In the genomic region with DNA sequence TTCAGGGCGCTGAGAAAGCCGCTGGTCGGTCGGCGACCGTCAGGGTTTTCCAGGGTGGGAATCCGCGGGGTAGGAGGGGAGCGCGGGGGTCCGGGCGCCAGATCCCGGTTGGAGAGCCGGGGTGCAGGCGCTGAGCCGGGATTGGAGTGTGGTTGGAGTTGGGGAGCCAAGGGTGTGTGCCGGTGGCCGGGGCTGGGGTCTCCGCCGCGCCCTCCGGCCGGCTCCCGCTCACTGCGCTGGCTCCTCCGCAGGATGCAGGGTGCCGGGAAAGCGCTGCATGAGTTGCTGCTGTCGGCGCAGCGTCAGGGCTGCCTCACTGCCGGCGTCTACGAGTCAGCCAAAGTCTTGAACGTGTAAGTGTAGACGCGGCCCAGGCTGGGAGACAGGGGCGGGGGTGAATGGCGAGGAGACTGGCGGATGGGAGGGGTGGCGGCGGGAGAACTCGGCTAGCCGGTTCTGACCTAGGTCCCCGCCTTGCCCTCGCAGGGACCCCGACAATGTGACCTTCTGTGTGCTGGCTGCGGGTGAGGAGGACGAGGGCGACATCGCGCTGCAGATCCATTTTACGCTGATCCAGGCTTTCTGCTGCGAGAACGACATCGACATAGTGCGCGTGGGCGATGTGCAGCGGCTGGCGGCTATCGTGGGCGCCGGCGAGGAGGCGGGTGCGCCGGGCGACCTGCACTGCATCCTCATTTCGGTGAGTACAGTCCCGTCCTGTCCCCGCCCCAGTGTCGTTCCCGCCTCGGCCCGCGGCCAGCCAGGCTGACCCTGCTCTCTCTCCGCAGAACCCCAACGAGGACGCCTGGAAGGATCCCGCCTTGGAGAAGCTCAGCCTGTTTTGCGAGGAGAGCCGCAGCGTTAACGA, we compare ENCODE assay signal across 8 cellular contexts. TPM values are rescaled to one million over a fixed set of nuclear protein-coding genes. Genes with fewer than 3 reads are reported as not detected.
DNase-seq lines count a peak whose midpoint lies in the region; ATAC-seq and TF ChIP-seq lines count a peak whose summit lies in the region.

No MANE protein-coding gene starts in this region.

- H3K4me1 ChIP-seq in stomach smooth muscle (ENCODE audit: control insufficient read depth, insufficient read depth, low read length): peaks cover 37% of the 10 kb centered on the region

- peak overlapping the region; percentile 85 to 89 for H3K9ac ChIP-seq in stomach smooth muscle (ENCODE audit: low read length in 2 of 2)

- peaks cover 0 to 3% of the 10 kb centered on the region in 2 donors for H3K36me3 ChIP-seq in stomach smooth muscle (ENCODE audit: control insufficient read depth in 2 of 2, insufficient read depth in 2 of 2, low read length in 2 of 2)

- DNase-seq in DMS53 (lab: John Stamatoyannopoulos, UW) (peak; percentile 58), DMS53 treated with DMSO at 0.1 percent for 48 hours (lab: John Stamatoyannopoulos, UW; ENCODE audit: unreplicated experiment) (no peak), NCI-H774 (lab: John Stamatoyannopoulos, UW) (peak; percentile 34), fibroblast of pulmonary artery (ENCODE audit: low read depth) (peak; percentile 36), DMS153 (lab: John Stamatoyannopoulos, UW) (no peak)
- peak; percentile 49 for DNase-seq in activated T-helper 9 cell treated with anti-CD3 and anti-CD28 coated beads, Interleukin-2, amount 50 U/mL, for 16 hours (ENCODE audit: low read depth)
- peak in 9 of 10 donors; percentile 27 to 71 (median 36) for DNase-seq in naive thymus-derived CD8-positive, alpha-beta T cell

- no peaks in the 10 kb centered on the region for H3K9me3 ChIP-seq in stomach smooth muscle (ENCODE audit: control insufficient read depth in 2 of 2, low read length in 2 of 2)

- peak overlapping the region; percentile 59 for H3K4me3 ChIP-seq in fibroblast of pulmonary artery (replicated peaks; ENCODE audit: low read depth, low read length)
- peak overlapping the region; percentile 86 to 92 for H3K4me3 ChIP-seq in stomach smooth muscle (ENCODE audit: low read length in 2 of 2)

- H3K27ac Mint-ChIP-seq in naive thymus-derived CD8-positive, alpha-beta T cell: peak overlapping the region in 8 of 10 donors; percentile 52 to 88 (median 74)

- H3K27ac ChIP-seq in stomach smooth muscle (ENCODE audit: low read length): peak overlapping the region; percentile 95

- POLR2A ChIA-PET in naive thymus-derived CD8-positive, alpha-beta T cell (lab: Charles Lee): interaction anchor here (0.7 kb wide), 1 partner anchor 207 kb away, joined by 4 read pairs; no protein-coding TSS in a partner anchor

- peaks cover 11 to 40% (median 28%) of the 10 kb centered on the region in 4 donors for H3K4me1 Mint-ChIP-seq in naive thymus-derived CD8-positive, alpha-beta T cell

- no peaks in the 10 kb centered on the region for H3K36me3 Mint-ChIP-seq in naive thymus-derived CD8-positive, alpha-beta T cell

- H3K27me3 ChIP-seq in stomach smooth muscle (ENCODE audit: control insufficient read depth in 1 of 2, insufficient read depth in 2 of 2, low read length in 2 of 2): no peaks in the 10 kb centered on the region

- no peak for TF ChIP-seq CTCF in fibroblast of pulmonary artery (IDR thresholded peaks at IDR 0.05; ENCODE audit: low read length, missing control alignments)

- no peaks in the 10 kb centered on the region for H3K9me3 Mint-ChIP-seq in naive thymus-derived CD8-positive, alpha-beta T cell

- peak overlapping the region; percentile 74 to 90 (median 86) for H3K4me3 Mint-ChIP-seq in naive thymus-derived CD8-positive, alpha-beta T cell

- peak; percentile 37 to 46 for ATAC-seq in naive thymus-derived CD8-positive, alpha-beta T cell

- H3K27me3 Mint-ChIP-seq in naive thymus-derived CD8-positive, alpha-beta T cell: peaks cover 0 to 11% (median 1%) of the 10 kb centered on the region in 5 donors

RNA-seq across cellular contexts. Expression of gene GADD45G, which starts 0.6 kb away (rescaled TPM):
- total RNA-seq in naive thymus-derived CD8-positive, alpha-beta T cell: 1 to 10 TPM; 1.5 to 3.7 TPM
- polyA plus RNA-seq in naive thymus-derived CD8-positive, alpha-beta T cell: under 1 TPM in 2 of 3 donors, not detected in 1; 0.21 to 0.25 TPM

Comparison
In these comparisons a context has a peak if more than half of its experiments do, and no peak if none do; other contexts are left out.
1. DNase-seq: peak in DMS53 (single experiment), NCI-H774 (single experiment), activated T-helper 9 cell treated with anti-CD3 and anti-CD28 coated beads, Interleukin-2, amount 50 U/mL, for 16 hours (single experiment), fibroblast of pulmonary artery (single experiment) and naive thymus-derived CD8-positive, alpha-beta T cell (9 of 10); none in DMS53 treated with DMSO at 0.1 percent for 48 hours (single experiment) and DMS153 (single experiment).